ENCODE assay signal across 8 cellular contexts in the genomic region with DNA sequence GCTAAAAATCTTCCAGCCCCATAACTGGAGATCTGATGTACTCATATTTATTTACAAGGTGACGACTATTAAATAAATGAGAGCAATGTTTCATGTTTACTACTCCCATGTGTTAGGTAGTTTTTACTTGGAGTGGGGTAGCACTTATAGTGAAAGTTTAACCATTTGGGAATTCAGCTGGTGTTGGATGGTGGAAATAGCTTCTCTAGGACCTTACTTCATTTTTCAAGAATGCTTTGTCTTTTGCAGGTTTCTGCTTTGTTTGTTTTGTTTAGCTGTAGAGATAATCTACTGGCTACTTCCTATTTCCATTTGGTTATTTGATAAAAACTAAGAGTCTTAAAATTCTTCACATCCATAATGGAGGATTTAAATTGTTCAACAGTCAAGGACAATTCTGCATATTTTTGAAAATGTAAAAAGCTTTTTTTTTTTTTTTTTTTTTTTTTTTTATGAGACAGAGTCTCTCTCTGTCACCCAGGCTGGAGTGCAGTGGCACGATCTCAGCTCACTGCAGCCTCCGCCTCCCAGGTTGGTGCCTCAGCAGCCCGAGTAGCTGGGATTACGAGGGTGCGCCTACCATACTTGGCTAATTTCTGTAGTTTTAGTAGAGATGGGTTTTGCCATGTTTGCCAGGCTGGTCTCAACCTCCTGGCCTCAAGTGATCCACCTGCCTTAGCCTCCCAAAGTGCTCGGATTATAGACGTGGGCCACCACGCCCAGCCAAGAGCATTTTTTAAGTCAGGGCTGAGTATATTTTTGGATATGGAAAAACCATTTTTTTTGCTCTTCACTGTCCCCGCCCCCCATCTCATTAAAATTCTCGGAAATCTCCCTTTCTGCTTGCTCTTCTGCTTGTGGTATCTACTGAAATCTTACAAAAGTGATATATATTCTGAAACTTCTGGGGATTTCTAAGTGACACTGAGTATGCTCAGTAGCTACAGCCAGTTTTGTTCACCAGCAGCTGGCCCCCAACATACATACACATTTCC. TPM values are rescaled to one million over a fixed set of nuclear protein-coding genes. Genes with fewer than 3 reads are reported as not detected.
A peak's percentile ranks its signal among the peaks of the same experiment; 100 is the strongest.
DNase-seq lines count a peak whose midpoint lies in the region; ATAC-seq and TF ChIP-seq lines count a peak whose summit lies in the region.

No MANE protein-coding gene starts in this region.

- WGBS in right lobe of liver (ENCODE audit: insufficient coverage, low coverage, low lambda C conversion rate, missing lambda C conversion rate): 69% methylated on average over 7 of the region's 11 CpGs

- peaks cover 34 to 52% (median 46%) of the 10 kb centered on the region in 3 donors for H3K4me1 Mint-ChIP-seq in CD8-positive, alpha-beta memory T cell

- H3K27me3 ChIP-seq in CD8-positive, alpha-beta memory T cell (ENCODE audit: insufficient read depth, low read length, poor library complexity, severe bottlenecking): no peaks in the 10 kb centered on the region
- H3K27me3 ChIP-seq in Loucy (ENCODE audit: insufficient read depth, low read length, poor library complexity, severe bottlenecking) (no peaks in the 10 kb centered on the region), right lobe of liver (no peaks in the 10 kb centered on the region)

- peak; percentile 9 to 66 (median 23) for DNase-seq in CD8-positive, alpha-beta memory T cell
- DNase-seq in activated naive CD4-positive, alpha-beta T cell treated with anti-CD3 and anti-CD28 coated beads, Interleukin-2, amount 50 U/mL, for 72 hours (ENCODE audit: low spot score in 2 of 2): peak; percentile 45 to 71
- DNase-seq in right lobe of liver: no peak
- DNase-seq in stimulated activated naive CD4-positive, alpha-beta T cell (lab: John Stamatoyannopoulos, UW): peak in 5 of 6 experiments; percentile 33 to 60 (median 40)
- no peak for DNase-seq in NCI-H1436 treated with DMSO at 0.1 percent for 48 hours (lab: John Stamatoyannopoulos, UW)
- no peak for DNase-seq in SIG-M5 treated with dmso at 0.1 percent for 504 hours (lab: John Stamatoyannopoulos, UW; ENCODE audit: unreplicated experiment)

- CTCF ChIA-PET in CD8-positive, alpha-beta memory T cell (lab: Charles Lee): interaction anchor here (0.7 to 4.2 kb wide), 14 partner anchors 8 to 177 kb away, joined by 3 to 32 read pairs (median 4); no protein-coding TSS in a partner anchor

- peaks cover 0 to 14% (median 0%) of the 10 kb centered on the region in 3 donors for H3K36me3 Mint-ChIP-seq in CD8-positive, alpha-beta memory T cell
- H3K36me3 Mint-ChIP-seq in activated naive CD4-positive, alpha-beta T cell treated with anti-CD3 and anti-CD28 coated beads, Interleukin-2, amount 50 U/mL, for 72 hours: peaks cover 19 to 21% of the 10 kb centered on the region in 2 donors

- H4K20me1 ChIP-seq in Loucy (ENCODE audit: insufficient read depth, low read length, poor library complexity, severe bottlenecking): no peaks in the 10 kb centered on the region

- H3K79me2 ChIP-seq in Loucy (ENCODE audit: insufficient read depth, low read length): no peaks in the 10 kb centered on the region

- H2AFZ ChIP-seq in Loucy (ENCODE audit: low read length): peak overlapping the region; percentile 89

- H3K9ac ChIP-seq in Loucy (ENCODE audit: low read depth, low read length, poor library complexity, severe bottlenecking): peak overlapping the region; percentile 75

- no peaks in the 10 kb centered on the region for H3F3A ChIP-seq in Loucy (ENCODE audit: low read depth)

- H3K4me2 ChIP-seq in Loucy (ENCODE audit: low read depth, low read length, poor library complexity, severe bottlenecking): peak overlapping the region; percentile 98

- H3K9me3 ChIP-seq in CD8-positive, alpha-beta memory T cell (ENCODE audit: low read length): no peaks in the 10 kb centered on the region
- H3K9me3 ChIP-seq in Loucy (ENCODE audit: insufficient read depth, low read depth, low read length) (no peaks in the 10 kb centered on the region), right lobe of liver (no peaks in the 10 kb centered on the region)

- H3K27ac Mint-ChIP-seq in CD8-positive, alpha-beta memory T cell: peak overlapping the region in 1 of 8 donors; percentile 93
- no peak overlapping the region for H3K27ac Mint-ChIP-seq in activated naive CD4-positive, alpha-beta T cell treated with anti-CD3 and anti-CD28 coated beads, Interleukin-2, amount 50 U/mL, for 72 hours

- POLR2A ChIA-PET in CD8-positive, alpha-beta memory T cell (lab: Charles Lee): interaction anchor here (1.1 to 2.4 kb wide), 4 partner anchors 8 to 63 kb away, joined by 4 to 14 read pairs (median 7); no protein-coding TSS in a partner anchor

- no peaks in the 10 kb centered on the region for H3K27me3 Mint-ChIP-seq in CD8-positive, alpha-beta memory T cell

- H3K27ac ChIP-seq in CD8-positive, alpha-beta memory T cell (ENCODE audit: low read depth, low read length): peak overlapping the region; percentile 76
- peak overlapping the region in 2 of 3 donors; percentile 23 to 41 for H3K27ac ChIP-seq in right lobe of liver

- H3K9me2 ChIP-seq in Loucy (replicated peaks; ENCODE audit: low read depth, low read length): no peaks in the 10 kb centered on the region

- H3K36me3 ChIP-seq in CD8-positive, alpha-beta memory T cell (ENCODE audit: insufficient read depth, low read length): no peaks in the 10 kb centered on the region
- H3K36me3 ChIP-seq in Loucy (ENCODE audit: insufficient read depth, low read length): no peaks in the 10 kb centered on the region
- H3K36me3 ChIP-seq in right lobe of liver: no peaks in the 10 kb centered on the region

- ATAC-seq in GM21515 (IDR thresholded peaks at IDR 0.05; ENCODE audit: unreplicated experiment): peak; percentile 37
- peak; percentile 67 to 73 for ATAC-seq in activated naive CD4-positive, alpha-beta T cell treated with anti-CD3 and anti-CD28 coated beads, Interleukin-2, amount 50 U/mL, for 72 hours
- peak in 1 of 4 donors; percentile 14 for ATAC-seq in right lobe of liver

- no peak overlapping the region for H3K4me3 Mint-ChIP-seq in CD8-positive, alpha-beta memory T cell

- H3K9me3 Mint-ChIP-seq in CD8-positive, alpha-beta memory T cell: no peaks in the 10 kb centered on the region
- H3K9me3 Mint-ChIP-seq in activated naive CD4-positive, alpha-beta T cell treated with anti-CD3 and anti-CD28 coated beads, Interleukin-2, amount 50 U/mL, for 72 hours: no peaks in the 10 kb centered on the region

- intact Hi-C loops in right lobe of liver (cut with DNase I): no loop called here

- TF ChIP-seq CTCF in Loucy (conservative IDR thresholded peaks at IDR 0.05; ENCODE audit: low read length) (no peak), right lobe of liver (IDR thresholded peaks at IDR 0.05) (no peak)

- TF ChIP-seq POLR2A in right lobe of liver (IDR thresholded peaks at IDR 0.05): no peak

- H3K4me1 ChIP-seq in CD8-positive, alpha-beta memory T cell (ENCODE audit: insufficient read depth, low read length): peaks cover 33% of the 10 kb centered on the region
- H3K4me1 ChIP-seq in Loucy (ENCODE audit: insufficient read depth, low read length, poor library complexity, severe bottlenecking) (peaks cover 25% of the 10 kb centered on the region), right lobe of liver (peaks cover 0 to 5% (median 0%) of the 10 kb centered on the region in 4 donors)

- H3K4me3 ChIP-seq in CD8-positive, alpha-beta memory T cell (ENCODE audit: low read length): peak overlapping the region; percentile 71
- H3K4me3 ChIP-seq in Loucy (ENCODE audit: low read length, poor library complexity, severe bottlenecking): peak overlapping the region; percentile 77
- H3K4me3 ChIP-seq in right lobe of liver: peak overlapping the region; percentile 39 to 58 (median 55)

RNA-seq across cellular contexts. Expression of gene ABCD2, which starts 1.4 kb away (rescaled TPM):
- 1 to 10 TPM; 4.5 to 5.0 TPM for total RNA-seq in CD8-positive, alpha-beta memory T cell
- 8.7 TPM for polyA plus RNA-seq in CD8-positive, alpha-beta memory T cell
- 1 to 10 TPM; 5.9 to 7.3 TPM for total RNA-seq in activated naive CD4-positive, alpha-beta T cell treated with anti-CD3 and anti-CD28 coated beads, Interleukin-2, amount 50 U/mL, for 72 hours
- total RNA-seq in right lobe of liver: under 1 TPM in 4 of 6 experiments, not detected in 2; 0.05 to 0.25 (median 0.09) TPM

Comparison
In these comparisons a context has a peak if more than half of its experiments do, and no peak if none do; other contexts are left out.
1. DNase-seq: peak in CD8-positive, alpha-beta memory T cell (5 of 5), activated naive CD4-positive, alpha-beta T cell treated with anti-CD3 and anti-CD28 coated beads, Interleukin-2, amount 50 U/mL, for 72 hours (2 of 2) and stimulated activated naive CD4-positive, alpha-beta T cell (5 of 6); none in right lobe of liver (0 of 3), NCI-H1436 treated with DMSO at 0.1 percent for 48 hours (single experiment) and SIG-M5 treated with dmso at 0.1 percent for 504 hours (single experiment).
2. RNA of gene ABCD2, which starts 1.4 kb away (total RNA-seq): 5.9 to 7.3 TPM in activated naive CD4-positive, alpha-beta T cell treated with anti-CD3 and anti-CD28 coated beads, Interleukin-2, amount 50 U/mL, for 72 hours and 4.5 to 5.0 TPM in CD8-positive, alpha-beta memory T cell; 0.05 to 0.25 TPM in right lobe of liver; every median in the first group is over 4 times any median in the second.
3. Peak in every context shown above with its lines, with median percentiles within 50 percentile points of each other: H3K4me3 ChIP-seq.